In genomic region chr2:222964632-222965031, GRCh38 we compare ENCODE assay signal across 21 cellular contexts.
"Had no signal": no experiment of that assay in that cellular context is flagged by ENCODE, and none has a peak within 500 bp of the region (broad histone marks: within the 10 kb centered on the region; RNA-seq: fewer than 3 reads in every experiment).

No MANE protein-coding gene starts in this region.

- H3K36me3 ChIP-seq: MG63 had no signal

- FAIRE-seq: HepG2, RCC 7860 had no signal

- H3K4me3 ChIP-seq: MG63 had no signal

- H3K9me3 ChIP-seq: MG63, SK-N-SH had no signal

- H3K27me3 ChIP-seq: MG63 had no signal

- H3K4me2 ChIP-seq: SK-N-SH had no signal

- H3K9ac ChIP-seq: SK-N-SH had no signal

- DNase-seq: IMR-90, Karpas-422, KG1, MG63, NCI-H1092, NCI-H1105 treated with DMSO at 0.1 percent for 48 hours, NCI-H1417 treated with DMSO at 0.1 percent for 48 hours, NCI-H146, NCI-H1694 treated with DMSO at 0.1 percent for 48 hours, NCI-H1930, NCI-H2081, NCI-H2107, NCI-H2227 treated with DMSO at 0.1 percent for 48 hours, NCI-H524, NCI-H526 treated with DMSO at 0.1 percent for 48 hours, NCI-H748 treated with DMSO at 0.1 percent for 48 hours, RPMI8226, SHP77, SK-N-SH had no signal
